In the genomic region with DNA sequence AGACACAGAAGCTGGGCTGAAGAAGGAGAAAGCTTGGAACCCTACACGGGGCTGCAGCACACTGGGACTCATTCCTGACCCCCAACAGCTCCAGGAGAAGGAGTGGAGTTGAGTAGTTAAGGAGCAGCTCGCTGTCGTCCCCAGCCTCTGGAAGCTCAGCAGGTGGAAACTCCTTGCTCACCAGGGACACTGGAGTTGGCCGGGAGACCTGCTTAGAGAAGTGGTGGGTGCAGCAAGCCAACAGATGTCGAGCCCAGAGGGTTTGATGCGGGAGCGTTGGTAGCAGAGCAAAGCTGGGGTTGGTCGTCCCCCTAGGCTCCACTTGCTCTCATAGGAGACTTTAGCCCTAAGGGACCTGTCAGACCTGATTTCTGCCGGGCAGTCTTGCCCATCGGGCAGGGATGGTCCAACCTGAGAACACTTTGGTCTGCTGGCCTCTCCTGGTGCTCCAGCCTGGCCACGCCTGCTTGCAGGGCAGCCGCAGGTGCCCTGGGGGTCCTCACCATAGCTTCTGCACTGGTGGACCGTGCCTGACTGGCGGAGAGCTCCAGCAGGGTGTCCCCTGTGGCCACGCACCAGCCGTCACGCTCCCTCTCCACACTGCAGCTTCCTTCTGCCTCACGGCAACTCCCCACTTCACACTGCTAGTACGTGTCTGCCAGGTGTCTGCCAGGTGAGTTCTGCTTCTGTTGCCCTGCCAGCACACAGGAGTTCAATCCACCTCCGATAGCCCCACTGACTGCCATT, we compare ENCODE assay signal across 16 cellular contexts.
"Had no signal": no experiment of that assay in that cellular context is flagged by ENCODE, and none has a peak within 500 bp of the region (broad histone marks: within the 10 kb centered on the region; RNA-seq: fewer than 3 reads in every experiment).

No MANE protein-coding gene starts in this region.

- H3K36me3 ChIP-seq: brain microvascular endothelial cell, right atrium auricular region, suprapubic skin had no signal

- ATAC-seq: activated naive CD4-positive, alpha-beta T cell treated with anti-CD3 and anti-CD28 coated beads, Interleukin-2, amount 50 U/mL, for 72 hours had no signal

- H3K4me3 Mint-ChIP-seq: endodermal cell had no signal

- H3K4me3 ChIP-seq: right atrium auricular region, suprapubic skin had no signal

- FAIRE-seq: small intestine had no signal

- H3K27me3 ChIP-seq: brain microvascular endothelial cell, right atrium auricular region, suprapubic skin had no signal

- H3K4me1 ChIP-seq: right atrium auricular region, suprapubic skin had no signal

- H3K36me3 Mint-ChIP-seq: activated naive CD4-positive, alpha-beta T cell treated with anti-CD3 and anti-CD28 coated beads, Interleukin-2, amount 50 U/mL, for 72 hours had no signal

- H3K27ac ChIP-seq: brain microvascular endothelial cell, right atrium auricular region, suprapubic skin had no signal

- H3K27ac Mint-ChIP-seq: activated naive CD4-positive, alpha-beta T cell treated with anti-CD3 and anti-CD28 coated beads, Interleukin-2, amount 50 U/mL, for 72 hours; endodermal cell had no signal

- DNase-seq: activated CD4-positive, alpha-beta T cell treated with anti-CD3 and anti-CD28 coated beads, Interleukin-2, amount 50 U/mL, for 4 hours; activated CD4-positive, CD25-positive, alpha-beta regulatory T cell treated with anti-CD3 and anti-CD28 coated beads, Interleukin-2, amount 50 U/mL, for 72 hours; activated effector memory CD4-positive, alpha-beta T cell treated with Interleukin-2 at 50 U/mL for 16 hours; activated T-cell treated with anti-CD3 and anti-CD28 coated beads, Interleukin-2, amount 50 U/mL, for 1 hour; amniotic stem cell; brain microvascular endothelial cell; endodermal cell; erythroblast; hippocampal formation; kidney glomerular epithelial cell; small intestine; stimulated activated naive CD4-positive, alpha-beta T cell; T-helper 9 cell had no signal

- H3K9me3 ChIP-seq: right atrium auricular region, suprapubic skin had no signal
